In genomic region chr11:3220521-3221407, GRCh38 we compare ENCODE assay signal across 25 cellular contexts. TPM values are rescaled to one million over a fixed set of nuclear protein-coding genes. Genes with fewer than 3 reads are reported as not detected.
DNase-seq lines count a peak whose midpoint lies in the region; ATAC-seq and TF ChIP-seq lines count a peak whose summit lies in the region.
"Had no signal": no experiment of that assay in that cellular context is flagged by ENCODE, and none has a peak within 500 bp of the region (broad histone marks: within the 10 kb centered on the region; RNA-seq: fewer than 3 reads in every experiment).

No MANE protein-coding gene starts in this region.

- intact Hi-C loops in sciatic nerve (cut with DNase I), result loop anchor here (10.0 kb wide), 1 partner anchor 116 kb away; no protein-coding TSS in a partner anchor

- H3K27ac ChIP-seq in SK-N-SH (ENCODE audit: low read depth in 2 of 2, low read length in 1 of 2), result no peak overlapping the region
- H3K27ac ChIP-seq: brain microvascular endothelial cell, dorsolateral prefrontal cortex, hepatocyte, pancreas, upper lobe of left lung, WERI-Rb-1 had no signal

- H3F3A ChIP-seq in SK-N-SH (replicated peaks; ENCODE audit: insufficient read depth), result no peaks in the 10 kb centered on the region

- no peak overlapping the region for H3K27ac Mint-ChIP-seq in stimulated activated effector memory CD8-positive, alpha-beta T cell treated with anti-CD3 and anti-CD28 coated beads, Interleukin-12 subunit alpha, Interleukin-12 subunit beta, amount 100 ng/mL, for 72 hours
- H3K27ac Mint-ChIP-seq in endothelial cell (ENCODE audit: unreplicated experiment), result no peak overlapping the region
- H3K27ac Mint-ChIP-seq: activated naive CD4-positive, alpha-beta T cell treated with anti-CD3 and anti-CD28 coated beads, Interleukin-2, amount 50 U/mL, for 24 hours; CD4-positive, CD25-positive, alpha-beta regulatory T cell had no signal

- no peaks in the 10 kb centered on the region for H3K36me3 Mint-ChIP-seq in stimulated activated effector memory CD8-positive, alpha-beta T cell treated with anti-CD3 and anti-CD28 coated beads, Interleukin-12 subunit alpha, Interleukin-12 subunit beta, amount 100 ng/mL, for 72 hours
- H3K36me3 Mint-ChIP-seq in endothelial cell (ENCODE audit: low read depth, unreplicated experiment), result no peaks in the 10 kb centered on the region
- H3K36me3 Mint-ChIP-seq: activated naive CD4-positive, alpha-beta T cell treated with anti-CD3 and anti-CD28 coated beads, Interleukin-2, amount 50 U/mL, for 24 hours; CD4-positive, CD25-positive, alpha-beta regulatory T cell had no signal

- CTCF ChIA-PET in SK-N-SH (lab: Yijun Ruan, JAX), result interaction anchor here (0.7 to 3.9 kb wide), 8 partner anchors 25 to 688 kb away, joined by 3 to 27 read pairs (median 3); no protein-coding TSS in a partner anchor

- no peak overlapping the region for H3K4me3 Mint-ChIP-seq in stimulated activated effector memory CD8-positive, alpha-beta T cell treated with anti-CD3 and anti-CD28 coated beads, Interleukin-12 subunit alpha, Interleukin-12 subunit beta, amount 100 ng/mL, for 72 hours
- H3K4me3 Mint-ChIP-seq in endothelial cell (ENCODE audit: unreplicated experiment), result no peak overlapping the region
- H3K4me3 Mint-ChIP-seq: activated naive CD4-positive, alpha-beta T cell treated with anti-CD3 and anti-CD28 coated beads, Interleukin-2, amount 50 U/mL, for 24 hours; CD4-positive, CD25-positive, alpha-beta regulatory T cell had no signal

- no peak for TF ChIP-seq RAD21 in SK-N-SH (IDR thresholded peaks at IDR 0.05; ENCODE audit: low read length)

- no peaks in the 10 kb centered on the region for H3K9me3 Mint-ChIP-seq in stimulated activated effector memory CD8-positive, alpha-beta T cell treated with anti-CD3 and anti-CD28 coated beads, Interleukin-12 subunit alpha, Interleukin-12 subunit beta, amount 100 ng/mL, for 72 hours
- H3K9me3 Mint-ChIP-seq in endothelial cell (ENCODE audit: unreplicated experiment), result no peaks in the 10 kb centered on the region
- H3K9me3 Mint-ChIP-seq: activated naive CD4-positive, alpha-beta T cell treated with anti-CD3 and anti-CD28 coated beads, Interleukin-2, amount 50 U/mL, for 24 hours; CD4-positive, CD25-positive, alpha-beta regulatory T cell had no signal

- POLR2A ChIA-PET in SK-N-SH (lab: Yijun Ruan, JAX), result no interaction called here

- H2AFZ ChIP-seq in SK-N-SH (ENCODE audit: low read depth), result no peak overlapping the region
- H2AFZ ChIP-seq: hepatocyte had no signal

- no peaks in the 10 kb centered on the region for H4K20me1 ChIP-seq in SK-N-SH (ENCODE audit: insufficient read depth)

- no peak overlapping the region for H3K9ac ChIP-seq in SK-N-SH

- H3K27me3 ChIP-seq in SK-N-SH (ENCODE audit: insufficient read depth) (no peaks in the 10 kb centered on the region), H7 (ENCODE audit: control insufficient read depth, insufficient read depth, low read length) (no peaks in the 10 kb centered on the region; the same call in 1 of the 2 replicates)
- H3K27me3 ChIP-seq: hepatocyte, upper lobe of left lung had no signal

- DNase-seq in SK-N-SH (peak; percentile 24), H7 (peak; percentile 67), ecto neural progenitor cell (ENCODE audit: low spot score) (peak; percentile 46), sciatic nerve (ENCODE audit: low spot score) (peak; percentile 55), endothelial cell (ENCODE audit: low spot score) (no peak), NCI-H2081 treated with DMSO at 0.1 percent for 48 hours (lab: John Stamatoyannopoulos, UW) (no peak)
- no peak for DNase-seq in stimulated activated effector memory CD8-positive, alpha-beta T cell treated with anti-CD3 and anti-CD28 coated beads, Interleukin-12 subunit alpha, Interleukin-12 subunit beta, amount 100 ng/mL, for 72 hours (ENCODE audit: low spot score in 2 of 2)
- DNase-seq: brain microvascular endothelial cell; CD4-positive, CD25-positive, alpha-beta regulatory T cell; DMS79 treated with DMSO at 0.1 percent for 48 hours; kidney glomerular epithelial cell; NCI-H187 treated with DMSO at 0.1 percent for 48 hours; NCI-H524; PC-3; small intestine; SW 1271; WERI-Rb-1 had no signal

- no peaks in the 10 kb centered on the region for H3K79me2 ChIP-seq in SK-N-SH (ENCODE audit: insufficient read depth)
- H3K79me2 ChIP-seq: hepatocyte had no signal

- no peaks in the 10 kb centered on the region; a peak in 1 of 4 replicates for H3K4me1 ChIP-seq in SK-N-SH (ENCODE audit: control insufficient read depth in 1 of 2, insufficient read depth in 2 of 2, low read depth in 1 of 2, low read length in 1 of 2)
- H3K4me1 ChIP-seq: pancreas had no signal

- WGBS in SK-N-SH (ENCODE audit: low lambda C conversion rate), result 57% methylated on average over 14 of the region's 21 CpGs

- no peaks in the 10 kb centered on the region for H3K9me2 ChIP-seq in SK-N-SH

- H3K4me3 ChIP-seq in SK-N-SH (ENCODE audit: low read depth in 2 of 2, low read length in 1 of 2), result no peak overlapping the region
- no peak overlapping the region for H3K4me3 ChIP-seq in H7 (ENCODE audit: insufficient read depth, low read depth, low read length)
- H3K4me3 ChIP-seq: dorsolateral prefrontal cortex, hepatocyte, pancreas, upper lobe of left lung had no signal

- H3K4me1 Mint-ChIP-seq in stimulated activated effector memory CD8-positive, alpha-beta T cell treated with anti-CD3 and anti-CD28 coated beads, Interleukin-12 subunit alpha, Interleukin-12 subunit beta, amount 100 ng/mL, for 72 hours, result peaks cover 20% of the 10 kb centered on the region
- H3K4me1 Mint-ChIP-seq in endothelial cell (ENCODE audit: unreplicated experiment), result peaks cover 11% of the 10 kb centered on the region

- ATAC-seq in SK-N-SH treated with all-trans-retinoic acid at 6 μM for 48 hours (no peak), sciatic nerve (no peak)
- ATAC-seq in stimulated activated effector memory CD8-positive, alpha-beta T cell treated with anti-CD3 and anti-CD28 coated beads, Interleukin-12 subunit alpha, Interleukin-12 subunit beta, amount 100 ng/mL, for 72 hours, result no peak
- ATAC-seq: pancreas, PC-3 had no signal

- no peaks in the 10 kb centered on the region for H3K9me3 ChIP-seq in SK-N-SH
- H3K9me3 ChIP-seq: pancreas, upper lobe of left lung had no signal

- no peak for TF ChIP-seq EP300 in SK-N-SH (IDR thresholded peaks at IDR 0.05; ENCODE audit: borderline replicate concordance in 1 of 2, low read depth in 1 of 2, low read length in 1 of 2)

- TF ChIP-seq CTCF in SK-N-SH (IDR thresholded peaks at IDR 0.05) (no peak), endothelial cell (IDR thresholded peaks at IDR 0.05; ENCODE audit: unreplicated experiment) (no peak)

- no peak overlapping the region for H3K4me2 ChIP-seq in SK-N-SH

- H3K36me3 ChIP-seq in SK-N-SH (replicated peaks in 1 of 2; ENCODE audit: control insufficient read depth in 1 of 2, insufficient read depth in 2 of 2, low read length in 1 of 2) (no peaks in the 10 kb centered on the region), H7 (replicated peaks; ENCODE audit: control insufficient read depth, insufficient read depth, low read length) (no peaks in the 10 kb centered on the region)
- H3K36me3 ChIP-seq: brain microvascular endothelial cell, pancreas, upper lobe of left lung, WERI-Rb-1 had no signal

- peaks cover 7% of the 10 kb centered on the region for H3K27me3 Mint-ChIP-seq in endothelial cell (ENCODE audit: unreplicated experiment)
- H3K27me3 Mint-ChIP-seq: CD4-positive, CD25-positive, alpha-beta regulatory T cell had no signal

TF ChIP-seq in SK-N-SH, 30 proteins besides CTCF, POLR2A, EP300 and RAD21:
- TF ChIP-seq FOXJ3 (CRISPR knock-in tag; IDR thresholded peaks at IDR 0.05) (no peak), USF2 (IDR thresholded peaks at IDR 0.05; ENCODE audit: borderline replicate concordance, low read depth, low read length) (no peak), RCOR1 (IDR thresholded peaks at IDR 0.05; ENCODE audit: low read length) (no peak)
TF ChIP-seq in SK-N-SH: peak in this region for 0.

TF ChIP-seq in SK-N-SH treated with all-trans-retinoic acid at 6 μM for 48 hours, 23 proteins besides CTCF, POLR2A, EP300 and RAD21 (continues in another document):
- TF ChIP-seq POU6F1 (CRISPR knock-in tag; IDR thresholded peaks at IDR 0.05; ENCODE audit: borderline replicate concordance, low read depth) (no peak), ZNF8 (CRISPR knock-in tag; IDR thresholded peaks at IDR 0.05) (no peak), BACH2 (CRISPR knock-in tag; IDR thresholded peaks at IDR 0.05; ENCODE audit: borderline replicate concordance) (no peak)

RNA-seq across cellular contexts. Expression of gene MRGPRG, which starts 2.2 kb away (rescaled TPM):
- not detected in 2 replicates for polyA plus RNA-seq in SK-N-SH (2012; rRNA removed)
- polyA plus RNA-seq in SK-N-SH (2012; cell fraction: cytosol; rRNA removed), result not detected in 2 replicates
- polyA plus RNA-seq in SK-N-SH (2012; cell fraction: nucleus; rRNA removed), result not detected in 2 replicates
- total RNA-seq in H7 (2014; rRNA removed; shearing (Covaris generic)), result not detected in 2 replicates
- total RNA-seq in sciatic nerve (not detected), endothelial cell (ENCODE audit: unreplicated experiment) (not detected)
- total RNA-seq: A172; CD4-positive, CD25-positive, alpha-beta regulatory T cell; dorsolateral prefrontal cortex; fibroblast of lung; hepatocyte; pancreas; PC-3; upper lobe of left lung had no signal
- polyA plus RNA-seq: CD4-positive, CD25-positive, alpha-beta regulatory T cell; fibroblast of lung; hepatocyte; pancreas; small intestine had no signal

RNA-seq across cellular contexts. Expression of gene MRGPRE, which starts 11.5 kb away (rescaled TPM):
- polyA plus RNA-seq in SK-N-SH (2012; rRNA removed), result not detected in 2 replicates
- not detected in 2 replicates for polyA plus RNA-seq in SK-N-SH (2012; cell fraction: cytosol; rRNA removed)
- polyA plus RNA-seq in SK-N-SH (2012; cell fraction: nucleus; rRNA removed), result not detected in 2 replicates
- total RNA-seq in H7 (2014; rRNA removed; shearing (Covaris generic)), result not detected in 2 replicates
- total RNA-seq in sciatic nerve (not detected), endothelial cell (ENCODE audit: unreplicated experiment) (not detected)
- total RNA-seq: A172; CD4-positive, CD25-positive, alpha-beta regulatory T cell; hepatocyte; PC-3 had no signal
- polyA plus RNA-seq: CD4-positive, CD25-positive, alpha-beta regulatory T cell; fibroblast of lung; hepatocyte had no signal

RNA-seq across cellular contexts. Expression of gene OSBPL5, which starts 55.7 kb away (rescaled TPM):
- 7.8 and 10.9 TPM in 2 replicates for polyA plus RNA-seq in SK-N-SH (2012; rRNA removed)
- polyA plus RNA-seq in SK-N-SH (2012; cell fraction: cytosol; rRNA removed), result 2.7 and 4.3 TPM in 2 replicates
- 39.6 and 46.8 TPM in 2 replicates for polyA plus RNA-seq in SK-N-SH (2012; cell fraction: nucleus; rRNA removed)
- 21.1 and 23.7 TPM in 2 replicates for total RNA-seq in H7 (2014; rRNA removed; shearing (Covaris generic))
- total RNA-seq in sciatic nerve, result 58.3 TPM
- 55.2 TPM for total RNA-seq in endothelial cell (ENCODE audit: unreplicated experiment)

Comparison
In these comparisons a context has a peak if more than half of its experiments do, and no peak if none do; other contexts are left out.
1. DNase-seq: peak in SK-N-SH (single experiment), H7 (single experiment), ecto neural progenitor cell (single experiment) and sciatic nerve (single experiment); none in stimulated activated effector memory CD8-positive, alpha-beta T cell treated with anti-CD3 and anti-CD28 coated beads, Interleukin-12 subunit alpha, Interleukin-12 subunit beta, amount 100 ng/mL, for 72 hours (0 of 2), endothelial cell (single experiment) and NCI-H2081 treated with DMSO at 0.1 percent for 48 hours (single experiment).